In the genomic region with DNA sequence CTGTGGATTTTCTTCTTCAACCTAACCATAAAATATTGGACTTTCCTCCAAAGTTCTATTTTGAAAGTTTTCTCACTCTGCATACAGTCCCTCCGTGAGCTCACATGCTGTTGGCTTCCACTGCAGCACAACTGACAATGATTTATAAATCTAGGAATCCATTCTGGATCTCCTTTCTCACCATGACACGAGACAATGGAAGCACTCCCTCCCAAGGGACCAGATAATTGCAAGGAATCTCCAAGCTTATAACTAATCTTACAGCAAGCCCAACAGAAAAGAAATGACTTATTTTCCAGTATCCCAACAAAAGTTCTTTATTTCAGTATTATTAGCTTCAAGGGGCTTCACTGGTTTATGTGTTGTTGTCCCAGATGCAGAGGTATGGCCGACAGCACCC, we compare ENCODE assay signal across 17 cellular contexts.
"Had no signal": no experiment of that assay in that cellular context is flagged by ENCODE, and none has a peak within 500 bp of the region (broad histone marks: within the 10 kb centered on the region; RNA-seq: fewer than 3 reads in every experiment).

No MANE protein-coding gene starts in this region.

- H3K9me3 ChIP-seq: sigmoid colon, thoracic aorta, upper lobe of left lung had no signal

- H3K4me1 ChIP-seq: heart left ventricle, sigmoid colon, upper lobe of left lung had no signal

- DNase-seq: activated T-cell treated with anti-CD3 and anti-CD28 coated beads, Interleukin-2, amount 50 U/mL, for 1 hour; aorta; effector CD8-positive, alpha-beta T cell; heart left ventricle; left ventricle myocardium superior; mammary epithelial cell; midbrain; natural killer cell; nucleus accumbens; retina; sigmoid colon; stimulated activated CD4-positive, alpha-beta T cell treated with anti-CD3 and anti-CD28 coated beads, Interleukin-2, amount 100 ng/mL, for 48 hours; stimulated activated CD8-positive, alpha-beta memory T cell treated with anti-CD3 and anti-CD28 coated beads, Interleukin-4, amount 100 ng/mL, for 48 hours; stimulated activated naive B cell treated with anti-CD40 and anti-IgM and Interleukin-4, amounts not matched to agents 10 μg/mL and 1 μg/mL and 100 μg/mL, for 72 hours; T-cell; upper lobe of left lung had no signal

- H3K27me3 ChIP-seq: heart left ventricle, sigmoid colon, upper lobe of left lung had no signal

- H3K4me3 ChIP-seq: heart left ventricle, sigmoid colon, thoracic aorta, upper lobe of left lung had no signal

- H3K36me3 ChIP-seq: heart left ventricle, sigmoid colon, thoracic aorta, upper lobe of left lung had no signal

- H3K27ac ChIP-seq: heart left ventricle, sigmoid colon, thoracic aorta, upper lobe of left lung had no signal
